ENCODE assay signal across 16 cellular contexts in genomic region chr7:102236102-102236501, GRCh38.
"Had no signal": no experiment of that assay in that cellular context is flagged by ENCODE, and none has a peak within 500 bp of the region (broad histone marks: within the 10 kb centered on the region; RNA-seq: fewer than 3 reads in every experiment).

No MANE protein-coding gene starts in this region.

- H3K27ac ChIP-seq: dorsolateral prefrontal cortex, epithelial cell of prostate, foreskin keratinocyte, prostate gland, right atrium auricular region, skin epidermis, suprapubic skin, upper lobe of left lung had no signal

- H3K4me1 ChIP-seq: foreskin keratinocyte, prostate gland, right atrium auricular region, suprapubic skin, upper lobe of left lung had no signal

- H3K9me3 Mint-ChIP-seq: activated B cell treated with CpG ODN at 0.5 μM for 24 hours; activated CD4-positive, alpha-beta memory T cell treated with anti-CD3 and anti-CD28 coated beads for 36 hours; activated T-helper 1 cell treated with anti-CD3 and anti-CD28 coated beads, Interleukin-12 subunit alpha, Interleukin-12 subunit beta, Interleukin-2, Interleukin-4 antibody, amounts not matched to agents 30 ng/mL and 10 ng/mL and 1 ng/mL, durations not matched to agents 14 hours and 24 hours and 36 hours; stimulated activated naive CD8-positive, alpha-beta T cell treated with anti-CD3 and anti-CD28 coated beads, Interleukin-15, amount 100 ng/mL, for 72 hours; T-cell had no signal

- H3K9me3 ChIP-seq: prostate gland, right atrium auricular region, suprapubic skin, upper lobe of left lung had no signal

- H3K27ac Mint-ChIP-seq: activated B cell treated with CpG ODN at 0.5 μM for 24 hours; activated CD4-positive, alpha-beta memory T cell treated with anti-CD3 and anti-CD28 coated beads for 36 hours; activated naive CD8-positive, alpha-beta T cell; activated T-helper 1 cell treated with anti-CD3 and anti-CD28 coated beads, Interleukin-12 subunit alpha, Interleukin-12 subunit beta, Interleukin-2, Interleukin-4 antibody, amounts not matched to agents 30 ng/mL and 10 ng/mL and 1 ng/mL, durations not matched to agents 14 hours and 24 hours and 36 hours; T-cell had no signal

- H3K27me3 ChIP-seq: dorsolateral prefrontal cortex, foreskin keratinocyte, right atrium auricular region, suprapubic skin, upper lobe of left lung had no signal

- H3K4me1 Mint-ChIP-seq: activated B cell treated with CpG ODN at 0.5 μM for 24 hours; stimulated activated naive CD8-positive, alpha-beta T cell treated with anti-CD3 and anti-CD28 coated beads, Interleukin-15, amount 100 ng/mL, for 72 hours; T-cell had no signal

- H3K4me3 ChIP-seq: dorsolateral prefrontal cortex, prostate gland, right atrium auricular region, skin epidermis, suprapubic skin, upper lobe of left lung had no signal

- H3K27me3 Mint-ChIP-seq: activated B cell treated with CpG ODN at 0.5 μM for 24 hours; activated CD4-positive, alpha-beta memory T cell treated with anti-CD3 and anti-CD28 coated beads for 36 hours; activated naive CD8-positive, alpha-beta T cell; stimulated activated naive CD8-positive, alpha-beta T cell treated with anti-CD3 and anti-CD28 coated beads, Interleukin-15, amount 100 ng/mL, for 72 hours; T-cell had no signal

- FAIRE-seq: colon, keratinocyte had no signal

- H3K4me3 Mint-ChIP-seq: activated B cell treated with CpG ODN at 0.5 μM for 24 hours; activated CD4-positive, alpha-beta memory T cell treated with anti-CD3 and anti-CD28 coated beads for 36 hours; activated naive CD8-positive, alpha-beta T cell; activated T-helper 1 cell treated with anti-CD3 and anti-CD28 coated beads, Interleukin-12 subunit alpha, Interleukin-12 subunit beta, Interleukin-2, Interleukin-4 antibody, amounts not matched to agents 30 ng/mL and 10 ng/mL and 1 ng/mL, durations not matched to agents 14 hours and 24 hours and 36 hours; stimulated activated naive CD8-positive, alpha-beta T cell treated with anti-CD3 and anti-CD28 coated beads, Interleukin-15, amount 100 ng/mL, for 72 hours; T-cell had no signal
